21 cellular contexts compared by ENCODE assay signal in genomic region chr16:1789643-1790045, GRCh38. TPM values are rescaled to one million over a fixed set of nuclear protein-coding genes. Genes with fewer than 3 reads are reported as not detected.
DNase-seq lines count a peak whose midpoint lies in the region; ATAC-seq, FAIRE-seq and TF ChIP-seq lines count a peak whose summit lies in the region.
"Had no signal": no experiment of that assay in that cellular context is flagged by ENCODE, and none has a peak within 500 bp of the region (broad histone marks: within the 10 kb centered on the region; RNA-seq: fewer than 3 reads in every experiment).

No MANE protein-coding gene starts in this region.

- TF ChIP-seq POLR2A in HepG2 (IDR thresholded peaks at IDR 0.05; ENCODE audit: insufficient read depth in 1 of 2, low read depth in 2 of 2, low read length in 2 of 2) (no peak), testis (IDR thresholded peaks at IDR 0.05) (no peak)

- H3K4me2 ChIP-seq in DND-41 (ENCODE audit: insufficient read depth, low read length) (no peak overlapping the region), HepG2 (ENCODE audit: low read depth, low read length) (no peak overlapping the region)

- 89% methylated on average over 11 of the region's 25 CpGs for WGBS in HepG2 (ENCODE audit: low lambda C conversion rate)
- 88 to 89% methylated on average over 15 to 25 of the region's 25 CpGs for WGBS in testis, 2 donors

- H3K79me2 ChIP-seq in DND-41 (ENCODE audit: insufficient read depth, low read length): peaks cover 36% of the 10 kb centered on the region
- H3K79me2 ChIP-seq in HepG2 (ENCODE audit: insufficient read depth, low read length): peaks cover 14% of the 10 kb centered on the region

- BruUV-seq in HepG2 (replicated peaks; lab: Mats Ljungman, UMichigan): no TSS peak

- CTCF ChIA-PET in RWPE1 (lab: Yijun Ruan, JAX) (no interaction called here), HepG2 (lab: Yijun Ruan, JAX; ENCODE audit: low intra/inter-chr PET ratio, low total read pairs) (no interaction called here), WTC11 (lab: Charles Lee) (interaction anchor here (1.5 kb wide), 1 partner anchor 34 kb away, joined by 3 read pairs; no protein-coding TSS in a partner anchor)

- TF ChIP-seq CTCF in DND-41 (IDR thresholded peaks at IDR 0.05; ENCODE audit: borderline replicate concordance, extremely low read depth, low read length, poor library complexity, severe bottlenecking): no peak
- no peak for TF ChIP-seq CTCF in RWPE1 (conservative IDR thresholded peaks at IDR 0.05; ENCODE audit: low read depth)
- no peak for TF ChIP-seq CTCF in HepG2 (CRISPR knock-in tag; IDR thresholded peaks at IDR 0.05)
- TF ChIP-seq CTCF in WTC11 (IDR thresholded peaks at IDR 0.05): no peak
- no peak for TF ChIP-seq CTCF in testis (IDR thresholded peaks at IDR 0.05)

- TF ChIP-seq RAD21 in HepG2 (CRISPR knock-in tag; IDR thresholded peaks at IDR 0.05): no peak

- POLR2A ChIA-PET in RWPE1 (lab: Yijun Ruan, JAX; ENCODE audit: low non-redundant PET) (no interaction called here), HepG2 (lab: Yijun Ruan, JAX) (no interaction called here), WTC11 (lab: Charles Lee) (no interaction called here)

- DNase-seq in DND-41: peak; percentile 5
- DNase-seq in RWPE1 (ENCODE audit: low spot score): no peak
- DNase-seq in HepG2 (ENCODE audit: low spot score): no peak
- no peak for DNase-seq in WTC11 (ENCODE audit: low spot score)
- DNase-seq in NCI-H187 treated with DMSO at 0.1 percent for 48 hours (lab: John Stamatoyannopoulos, UW): no peak
- no peak for DNase-seq in testis
- DNase-seq: activated CD4-positive, CD25-positive, alpha-beta regulatory T cell treated with anti-CD3 and anti-CD28 coated beads, Interleukin-2, amount 50 U/mL, for 72 hours; activated naive CD4-positive, alpha-beta T cell treated with anti-CD3 and anti-CD28 coated beads, Interleukin-2, amount 10 ng/mL, durations not matched to agents 7 days and 5 days; activated T-cell treated with anti-CD3 and anti-CD28 coated beads, Interleukin-2, amount 50 U/mL, for 72 hours; amygdala; CD4-positive, alpha-beta T cell; DMS 273 treated with DMSO at 0.1 percent for 48 hours; MG63; NCI-H1417; NCI-H446 treated with DMSO at 0.1 percent for 48 hours; stimulated activated CD4-positive, alpha-beta T cell treated with anti-CD3 and anti-CD28 coated beads, Interleukin-1b, Interleukin-23, amount 100 ng/mL, for 48 hours; stimulated activated naive CD4-positive, alpha-beta T cell; thyroid gland had no signal

- H2AFZ ChIP-seq in DND-41 (ENCODE audit: low read depth, low read length) (no peak overlapping the region), HepG2 (ENCODE audit: low read length) (no peak overlapping the region)

- peaks cover 67% of the 10 kb centered on the region for H4K20me1 ChIP-seq in DND-41 (ENCODE audit: insufficient read depth, low read length)
- no peaks in the 10 kb centered on the region for H4K20me1 ChIP-seq in HepG2 (ENCODE audit: insufficient read depth, low read length)

- H3K27ac ChIP-seq in DND-41 (ENCODE audit: low read length) (no peak overlapping the region), RWPE1 (peak overlapping the region; percentile 60), HepG2 (ENCODE audit: extremely low read length, insufficient read depth, low read length) (no peak overlapping the region), testis (no peak overlapping the region)
- H3K27ac ChIP-seq: thyroid gland had no signal

- H3K4me1 ChIP-seq in DND-41 (ENCODE audit: insufficient read depth, low read length) (peaks cover 15% of the 10 kb centered on the region), HepG2 (ENCODE audit: insufficient read depth, low read length) (peaks cover 15% of the 10 kb centered on the region; the same call in 1 of the 2 replicates), testis (no peaks in the 10 kb centered on the region)

- peaks cover 63% of the 10 kb centered on the region for H3K36me3 ChIP-seq in DND-41 (ENCODE audit: insufficient read depth, low read length)
- peaks cover 4 to 7% of the 10 kb centered on the region in 2 experiments; a peak in 3 of 5 replicates for H3K36me3 ChIP-seq in HepG2 (replicated peaks in 1 of 2; ENCODE audit: control insufficient read depth in 1 of 2, insufficient read depth in 2 of 2, low read length in 2 of 2)
- no peaks in the 10 kb centered on the region for H3K36me3 ChIP-seq in testis (ENCODE audit: low read depth, missing control alignments)

- H3K27me3 ChIP-seq in DND-41 (ENCODE audit: insufficient read depth, low read length, poor library complexity) (no peaks in the 10 kb centered on the region), HepG2 (ENCODE audit: control insufficient read depth in 1 of 2, insufficient read depth in 2 of 2, low read length in 2 of 2) (no peaks in the 10 kb centered on the region), testis (no peaks in the 10 kb centered on the region)
- H3K27me3 ChIP-seq: MG63, thyroid gland had no signal

- no peak overlapping the region for H3K27ac Mint-ChIP-seq in WTC11
- H3K27ac Mint-ChIP-seq: activated naive CD4-positive, alpha-beta T cell treated with anti-CD3 and anti-CD28 coated beads, Interleukin-2, amount 10 ng/mL, durations not matched to agents 7 days and 5 days; activated T-cell treated with anti-CD3 and anti-CD28 coated beads, Interleukin-2, amount 50 U/mL, for 72 hours; CD4-positive, alpha-beta T cell; dendritic cell treated with granulocyte-macrophage colony-stimulating factor and Interleukin-4, amounts not matched to agents 40 ng/mL and 50 ng/mL, for 4 days had no signal

- in situ Hi-C loops in HepG2 (cut with HindIII; ENCODE audit: extremely low pct_ligation_motif_present, low pct_unique_long_range_greater_than_20kb): no loop called here

- TF ChIP-seq EP300 in HepG2 (IDR thresholded peaks at IDR 0.05; ENCODE audit: low read depth in 2 of 2, low read length in 2 of 2) (no peak), HepG2 (CRISPR knock-in tag; IDR thresholded peaks at IDR 0.05; ENCODE audit: borderline replicate concordance) (no peak)

- ATAC-seq in DND-41 (ENCODE audit: insufficient read depth, low read depth): no peak
- ATAC-seq in HepG2: no peak
- ATAC-seq in WTC11: no peak
- ATAC-seq: activated T-cell treated with anti-CD3 and anti-CD28 coated beads, Interleukin-2, amount 50 U/mL, for 72 hours had no signal

- no peaks in the 10 kb centered on the region for H3K9me3 Mint-ChIP-seq in WTC11
- H3K9me3 Mint-ChIP-seq: activated naive CD4-positive, alpha-beta T cell treated with anti-CD3 and anti-CD28 coated beads, Interleukin-2, amount 10 ng/mL, durations not matched to agents 7 days and 5 days; activated T-cell treated with anti-CD3 and anti-CD28 coated beads, Interleukin-2, amount 50 U/mL, for 72 hours; CD4-positive, alpha-beta T cell; dendritic cell treated with granulocyte-macrophage colony-stimulating factor and Interleukin-4, amounts not matched to agents 40 ng/mL and 50 ng/mL, for 4 days had no signal

- no peaks in the 10 kb centered on the region for H3K27me3 Mint-ChIP-seq in WTC11 (ENCODE audit: low read depth)
- H3K27me3 Mint-ChIP-seq: activated naive CD4-positive, alpha-beta T cell treated with anti-CD3 and anti-CD28 coated beads, Interleukin-2, amount 10 ng/mL, durations not matched to agents 7 days and 5 days; CD4-positive, alpha-beta T cell; dendritic cell treated with granulocyte-macrophage colony-stimulating factor and Interleukin-4, amounts not matched to agents 40 ng/mL and 50 ng/mL, for 4 days had no signal

- intact Hi-C loops in HepG2 (cut with micrococcal nuclease; ENCODE audit: unreplicated experiment): no loop called here
- intact Hi-C loops in testis (cut with DNase I; ENCODE audit: low total_unique reads): no loop called here

- peaks cover 5% of the 10 kb centered on the region for H3K36me3 Mint-ChIP-seq in WTC11

- H3K4me3 Mint-ChIP-seq in WTC11: no peak overlapping the region
- H3K4me3 Mint-ChIP-seq: activated naive CD4-positive, alpha-beta T cell treated with anti-CD3 and anti-CD28 coated beads, Interleukin-2, amount 10 ng/mL, durations not matched to agents 7 days and 5 days; activated T-cell treated with anti-CD3 and anti-CD28 coated beads, Interleukin-2, amount 50 U/mL, for 72 hours; dendritic cell treated with granulocyte-macrophage colony-stimulating factor and Interleukin-4, amounts not matched to agents 40 ng/mL and 50 ng/mL, for 4 days had no signal

- FAIRE-seq in HepG2 (lab: Jason Lieb, UNC): no peak
- FAIRE-seq: G401.6, H54 had no signal

- H3K4me1 Mint-ChIP-seq in WTC11: no peaks in the 10 kb centered on the region

- no peak overlapping the region for H3K9ac ChIP-seq in DND-41 (ENCODE audit: low read depth, low read length)
- no peak overlapping the region for H3K9ac ChIP-seq in HepG2 (ENCODE audit: insufficient read depth, low read depth, low read length)

- no peak overlapping the region for H3K4me3 ChIP-seq in DND-41 (ENCODE audit: low read depth in 1 of 2, low read length in 2 of 2)
- no peak overlapping the region for H3K4me3 ChIP-seq in HepG2 (replicated peaks in 1 of 3; ENCODE audit: insufficient read depth in 1 of 3, low read depth in 2 of 3, low read length in 3 of 3)
- no peak overlapping the region for H3K4me3 ChIP-seq in testis
- H3K4me3 ChIP-seq: MG63, thyroid gland had no signal

- no peaks in the 10 kb centered on the region for H3K9me3 ChIP-seq in DND-41 (ENCODE audit: insufficient read depth, low read length, severe bottlenecking)
- H3K9me3 ChIP-seq in HepG2 (ENCODE audit: low read length): no peaks in the 10 kb centered on the region
- no peaks in the 10 kb centered on the region for H3K9me3 ChIP-seq in testis
- H3K9me3 ChIP-seq: MG63, thyroid gland had no signal

RNA-seq across cellular contexts. Expression of gene IGFALS, which starts 3.9 kb away (rescaled TPM):
- total RNA-seq in HepG2 (2016; rRNA removed; fragmentation: Illumina TruSeq; extraction: Trizol) (0.81 and 2.4 TPM in 2 replicates), WTC11 (2021) (not detected in 3 replicates), testis (1 to 10 TPM; 3.2 to 6.7 TPM)
- total RNA-seq in HepG2 (2016; cell fraction: cytosol; rRNA removed; fragmentation: Illumina TruSeq; extraction: Trizol; ENCODE audit: low read depth): 0.26 and 0.30 TPM in 2 replicates
- 1.4 and 2.1 TPM in 2 replicates for total RNA-seq in HepG2 (2016; cell fraction: insoluble cytoplasmic fraction; rRNA removed; fragmentation: Illumina TruSeq; extraction: Trizol)
- 0.79 and 0.87 TPM in 2 replicates for total RNA-seq in HepG2 (2016; cell fraction: membrane; rRNA removed; fragmentation: Illumina TruSeq; extraction: Trizol)
- total RNA-seq in HepG2 (2016; cell fraction: nucleus; rRNA removed; fragmentation: Illumina TruSeq; extraction: Trizol): 2.0 TPM in 2 replicates
- polyA plus RNA-seq in HepG2 (2011; rRNA removed) (0.34 and 0.95 TPM in 2 replicates), testis (ENCODE audit: insufficient read depth, low read depth, low replicate concordance) (0.38 TPM)
- 0.55 and 0.68 TPM in 2 replicates for polyA plus RNA-seq in HepG2 (2011; cell fraction: cytosol; rRNA removed)
- 2.1 and 2.3 TPM in 2 replicates for polyA plus RNA-seq in HepG2 (2011; cell fraction: nucleus; rRNA removed)
- polyA plus RNA-seq in HepG2 (2012): 0.31 and 0.49 TPM in 2 replicates
- polyA plus RNA-seq in HepG2 (2016; cell fraction: cytosol; fragmentation: Illumina TruSeq; extraction: Trizol; ENCODE audit: low read depth): 0.14 and 0.37 TPM in 2 replicates
- 0.97 and 1.1 TPM in 2 replicates for polyA plus RNA-seq in HepG2 (2016; cell fraction: insoluble cytoplasmic fraction; fragmentation: Illumina TruSeq; extraction: Trizol; ENCODE audit: low read depth)
- polyA plus RNA-seq in HepG2 (2016; cell fraction: membrane; fragmentation: Illumina TruSeq; extraction: Trizol; ENCODE audit: low read depth): 0.45 and 0.69 TPM in 2 replicates
- polyA plus RNA-seq in HepG2 (2016; cell fraction: nucleus; fragmentation: Illumina TruSeq; extraction: Trizol; ENCODE audit: insufficient read depth, low read depth): 2.3 and 2.7 TPM in 2 replicates
- polyA minus RNA-seq in HepG2 (2011; rRNA and poly(A)+ RNA removed; ENCODE audit: low replicate concordance): 1.5 TPM in 1 of 2 replicates, not detected in the other
- 0.59 TPM in 1 of 2 replicates, not detected in the other for polyA minus RNA-seq in HepG2 (2011; cell fraction: cytosol; rRNA and poly(A)+ RNA removed)
- polyA minus RNA-seq in HepG2 (2011; cell fraction: nucleus; rRNA and poly(A)+ RNA removed): 0.50 and 0.77 TPM in 2 replicates

RNA-seq across cellular contexts. Expression of gene NUBP2, which starts 6.9 kb away (rescaled TPM):
- 43.8 and 61.5 TPM in 2 replicates for total RNA-seq in HepG2 (2016; rRNA removed; fragmentation: Illumina TruSeq; extraction: Trizol)
- total RNA-seq in HepG2 (2016; cell fraction: cytosol; rRNA removed; fragmentation: Illumina TruSeq; extraction: Trizol; ENCODE audit: low read depth): 45.7 and 50.6 TPM in 2 replicates
- total RNA-seq in HepG2 (2016; cell fraction: insoluble cytoplasmic fraction; rRNA removed; fragmentation: Illumina TruSeq; extraction: Trizol): 43.0 and 67.3 TPM in 2 replicates
- 59.0 and 63.2 TPM in 2 replicates for total RNA-seq in HepG2 (2016; cell fraction: membrane; rRNA removed; fragmentation: Illumina TruSeq; extraction: Trizol)
- total RNA-seq in HepG2 (2016; cell fraction: nucleus; rRNA removed; fragmentation: Illumina TruSeq; extraction: Trizol): 26.2 and 29.2 TPM in 2 replicates
- 25.7 and 33.5 TPM in 2 replicates for polyA plus RNA-seq in HepG2 (2011; rRNA removed)
- 26.7 and 51.2 TPM in 2 replicates for polyA plus RNA-seq in HepG2 (2011; cell fraction: cytosol; rRNA removed)
- 80.7 and 89.5 TPM in 2 replicates for polyA plus RNA-seq in HepG2 (2011; cell fraction: nucleus; rRNA removed)
- polyA plus RNA-seq in HepG2 (2012): 19.8 and 31.7 TPM in 2 replicates
- 46.9 and 52.9 TPM in 2 replicates for polyA plus RNA-seq in HepG2 (2016; cell fraction: cytosol; fragmentation: Illumina TruSeq; extraction: Trizol; ENCODE audit: low read depth)
- 40.4 and 46.6 TPM in 2 replicates for polyA plus RNA-seq in HepG2 (2016; cell fraction: insoluble cytoplasmic fraction; fragmentation: Illumina TruSeq; extraction: Trizol; ENCODE audit: low read depth)
- 47.2 and 53.9 TPM in 2 replicates for polyA plus RNA-seq in HepG2 (2016; cell fraction: membrane; fragmentation: Illumina TruSeq; extraction: Trizol; ENCODE audit: low read depth)
- 63.4 and 63.9 TPM in 2 replicates for polyA plus RNA-seq in HepG2 (2016; cell fraction: nucleus; fragmentation: Illumina TruSeq; extraction: Trizol; ENCODE audit: insufficient read depth, low read depth)
- 21.1 and 26.9 TPM in 2 replicates for polyA minus RNA-seq in HepG2 (2011; rRNA and poly(A)+ RNA removed; ENCODE audit: low replicate concordance)
- 14.3 and 16.7 TPM in 2 replicates for polyA minus RNA-seq in HepG2 (2011; cell fraction: cytosol; rRNA and poly(A)+ RNA removed)
- polyA minus RNA-seq in HepG2 (2011; cell fraction: nucleus; rRNA and poly(A)+ RNA removed): 12.1 and 14.0 TPM in 2 replicates
- total RNA-seq in WTC11 (2021): 76.4 to 89.2 TPM (median 77.6 TPM) in 3 replicates
- total RNA-seq in testis: 10 to 100 TPM; 81.5 to 90.8 TPM
- 49.8 TPM for polyA plus RNA-seq in testis (ENCODE audit: insufficient read depth, low read depth, low replicate concordance)

RNA-seq across cellular contexts. Expression of gene SPSB3, which starts 7.3 kb away (rescaled TPM):
- total RNA-seq in HepG2 (2016; rRNA removed; fragmentation: Illumina TruSeq; extraction: Trizol) (8.2 and 13.2 TPM in 2 replicates), WTC11 (2021) (27.2 to 32.8 TPM (median 28.4 TPM) in 3 replicates), testis (100 to 1,000 TPM; 111 to 114 TPM)
- 8.6 and 9.9 TPM in 2 replicates for total RNA-seq in HepG2 (2016; cell fraction: cytosol; rRNA removed; fragmentation: Illumina TruSeq; extraction: Trizol; ENCODE audit: low read depth)
- total RNA-seq in HepG2 (2016; cell fraction: insoluble cytoplasmic fraction; rRNA removed; fragmentation: Illumina TruSeq; extraction: Trizol): 6.5 and 13.8 TPM in 2 replicates
- 9.4 and 12.7 TPM in 2 replicates for total RNA-seq in HepG2 (2016; cell fraction: membrane; rRNA removed; fragmentation: Illumina TruSeq; extraction: Trizol)
- total RNA-seq in HepG2 (2016; cell fraction: nucleus; rRNA removed; fragmentation: Illumina TruSeq; extraction: Trizol): 14.1 and 16.2 TPM in 2 replicates
- polyA plus RNA-seq in HepG2 (2011; rRNA removed) (21.9 and 26.7 TPM in 2 replicates), testis (ENCODE audit: insufficient read depth, low read depth, low replicate concordance) (43.8 TPM)
- polyA plus RNA-seq in HepG2 (2011; cell fraction: cytosol; rRNA removed): 15.4 and 25.3 TPM in 2 replicates
- 142 and 184 TPM in 2 replicates for polyA plus RNA-seq in HepG2 (2011; cell fraction: nucleus; rRNA removed)
- polyA plus RNA-seq in HepG2 (2012): 12.3 and 24.9 TPM in 2 replicates
- 6.4 and 7.5 TPM in 2 replicates for polyA plus RNA-seq in HepG2 (2016; cell fraction: cytosol; fragmentation: Illumina TruSeq; extraction: Trizol; ENCODE audit: low read depth)
- 7.6 and 8.0 TPM in 2 replicates for polyA plus RNA-seq in HepG2 (2016; cell fraction: insoluble cytoplasmic fraction; fragmentation: Illumina TruSeq; extraction: Trizol; ENCODE audit: low read depth)
- 6.8 and 7.3 TPM in 2 replicates for polyA plus RNA-seq in HepG2 (2016; cell fraction: membrane; fragmentation: Illumina TruSeq; extraction: Trizol; ENCODE audit: low read depth)
- 29.9 and 32.1 TPM in 2 replicates for polyA plus RNA-seq in HepG2 (2016; cell fraction: nucleus; fragmentation: Illumina TruSeq; extraction: Trizol; ENCODE audit: insufficient read depth, low read depth)
- 15.4 and 19.4 TPM in 2 replicates for polyA minus RNA-seq in HepG2 (2011; rRNA and poly(A)+ RNA removed; ENCODE audit: low replicate concordance)
- polyA minus RNA-seq in HepG2 (2011; cell fraction: cytosol; rRNA and poly(A)+ RNA removed): 4.5 and 8.0 TPM in 2 replicates
- 12.4 and 13.7 TPM in 2 replicates for polyA minus RNA-seq in HepG2 (2011; cell fraction: nucleus; rRNA and poly(A)+ RNA removed)

RNA-seq across cellular contexts. Expression of gene MRPS34, which starts 16.7 kb away (rescaled TPM):
- 129 and 131 TPM in 2 replicates for total RNA-seq in HepG2 (2016; rRNA removed; fragmentation: Illumina TruSeq; extraction: Trizol)
- total RNA-seq in HepG2 (2016; cell fraction: cytosol; rRNA removed; fragmentation: Illumina TruSeq; extraction: Trizol; ENCODE audit: low read depth): 34.5 and 36.0 TPM in 2 replicates
- total RNA-seq in HepG2 (2016; cell fraction: insoluble cytoplasmic fraction; rRNA removed; fragmentation: Illumina TruSeq; extraction: Trizol): 130 and 146 TPM in 2 replicates
- total RNA-seq in HepG2 (2016; cell fraction: membrane; rRNA removed; fragmentation: Illumina TruSeq; extraction: Trizol): 51.5 and 64.0 TPM in 2 replicates
- total RNA-seq in HepG2 (2016; cell fraction: nucleus; rRNA removed; fragmentation: Illumina TruSeq; extraction: Trizol): 59.6 and 64.6 TPM in 2 replicates
- 61.3 and 63.5 TPM in 2 replicates for polyA plus RNA-seq in HepG2 (2011; rRNA removed)
- polyA plus RNA-seq in HepG2 (2011; cell fraction: cytosol; rRNA removed): 70.4 and 99.7 TPM in 2 replicates
- polyA plus RNA-seq in HepG2 (2011; cell fraction: nucleus; rRNA removed): 83.9 and 98.7 TPM in 2 replicates
- polyA plus RNA-seq in HepG2 (2012): 48.9 and 50.7 TPM in 2 replicates
- 42.4 and 48.9 TPM in 2 replicates for polyA plus RNA-seq in HepG2 (2016; cell fraction: cytosol; fragmentation: Illumina TruSeq; extraction: Trizol; ENCODE audit: low read depth)
- 212 and 241 TPM in 2 replicates for polyA plus RNA-seq in HepG2 (2016; cell fraction: insoluble cytoplasmic fraction; fragmentation: Illumina TruSeq; extraction: Trizol; ENCODE audit: low read depth)
- 59.9 and 71.5 TPM in 2 replicates for polyA plus RNA-seq in HepG2 (2016; cell fraction: membrane; fragmentation: Illumina TruSeq; extraction: Trizol; ENCODE audit: low read depth)
- polyA plus RNA-seq in HepG2 (2016; cell fraction: nucleus; fragmentation: Illumina TruSeq; extraction: Trizol; ENCODE audit: insufficient read depth, low read depth): 154 and 163 TPM in 2 replicates
- polyA minus RNA-seq in HepG2 (2011; rRNA and poly(A)+ RNA removed; ENCODE audit: low replicate concordance): 27.6 and 50.7 TPM in 2 replicates
- polyA minus RNA-seq in HepG2 (2011; cell fraction: cytosol; rRNA and poly(A)+ RNA removed): 25.2 and 30.8 TPM in 2 replicates
- 21.9 and 29.5 TPM in 2 replicates for polyA minus RNA-seq in HepG2 (2011; cell fraction: nucleus; rRNA and poly(A)+ RNA removed)
- 258 to 262 TPM (median 261 TPM) in 3 replicates for total RNA-seq in WTC11 (2021)
- 10 to 100 TPM; 66.5 to 81.6 TPM for total RNA-seq in testis
- polyA plus RNA-seq in testis (ENCODE audit: insufficient read depth, low read depth, low replicate concordance): 49.2 TPM

RNA-seq across cellular contexts. Expression of gene EME2, which starts 17.0 kb away (rescaled TPM):
- 1.7 and 7.6 TPM in 2 replicates for total RNA-seq in HepG2 (2016; rRNA removed; fragmentation: Illumina TruSeq; extraction: Trizol)
- 0.79 and 1.3 TPM in 2 replicates for total RNA-seq in HepG2 (2016; cell fraction: cytosol; rRNA removed; fragmentation: Illumina TruSeq; extraction: Trizol; ENCODE audit: low read depth)
- total RNA-seq in HepG2 (2016; cell fraction: insoluble cytoplasmic fraction; rRNA removed; fragmentation: Illumina TruSeq; extraction: Trizol): 1.7 and 6.0 TPM in 2 replicates
- 1.2 TPM in 2 replicates for total RNA-seq in HepG2 (2016; cell fraction: membrane; rRNA removed; fragmentation: Illumina TruSeq; extraction: Trizol)
- 7.8 and 8.4 TPM in 2 replicates for total RNA-seq in HepG2 (2016; cell fraction: nucleus; rRNA removed; fragmentation: Illumina TruSeq; extraction: Trizol)
- polyA plus RNA-seq in HepG2 (2011; rRNA removed): 4.4 and 6.5 TPM in 2 replicates
- 1.3 and 2.0 TPM in 2 replicates for polyA plus RNA-seq in HepG2 (2011; cell fraction: cytosol; rRNA removed)
- 81.3 and 90.4 TPM in 2 replicates for polyA plus RNA-seq in HepG2 (2011; cell fraction: nucleus; rRNA removed)
- 3.4 and 4.5 TPM in 2 replicates for polyA plus RNA-seq in HepG2 (2012)
- 0.23 and 0.36 TPM in 2 replicates for polyA plus RNA-seq in HepG2 (2016; cell fraction: cytosol; fragmentation: Illumina TruSeq; extraction: Trizol; ENCODE audit: low read depth)
- polyA plus RNA-seq in HepG2 (2016; cell fraction: insoluble cytoplasmic fraction; fragmentation: Illumina TruSeq; extraction: Trizol; ENCODE audit: low read depth): 1.7 and 2.2 TPM in 2 replicates
- polyA plus RNA-seq in HepG2 (2016; cell fraction: membrane; fragmentation: Illumina TruSeq; extraction: Trizol; ENCODE audit: low read depth): 0.51 and 0.65 TPM in 2 replicates
- polyA plus RNA-seq in HepG2 (2016; cell fraction: nucleus; fragmentation: Illumina TruSeq; extraction: Trizol; ENCODE audit: insufficient read depth, low read depth): 31.9 and 34.1 TPM in 2 replicates
- polyA minus RNA-seq in HepG2 (2011; rRNA and poly(A)+ RNA removed; ENCODE audit: low replicate concordance): 5.2 and 6.5 TPM in 2 replicates
- polyA minus RNA-seq in HepG2 (2011; cell fraction: cytosol; rRNA and poly(A)+ RNA removed): 0.79 and 1.3 TPM in 2 replicates
- 17.7 and 19.7 TPM in 2 replicates for polyA minus RNA-seq in HepG2 (2011; cell fraction: nucleus; rRNA and poly(A)+ RNA removed)
- total RNA-seq in WTC11 (2021): 23.2 to 30.8 TPM (median 25.7 TPM) in 3 replicates
- 10 to 100 TPM; 20.3 to 34.2 TPM for total RNA-seq in testis
- polyA plus RNA-seq in testis (ENCODE audit: insufficient read depth, low read depth, low replicate concordance): 12.5 TPM
